Comparison of ENCODE assay signal across 15 cellular contexts in the genomic region with DNA sequence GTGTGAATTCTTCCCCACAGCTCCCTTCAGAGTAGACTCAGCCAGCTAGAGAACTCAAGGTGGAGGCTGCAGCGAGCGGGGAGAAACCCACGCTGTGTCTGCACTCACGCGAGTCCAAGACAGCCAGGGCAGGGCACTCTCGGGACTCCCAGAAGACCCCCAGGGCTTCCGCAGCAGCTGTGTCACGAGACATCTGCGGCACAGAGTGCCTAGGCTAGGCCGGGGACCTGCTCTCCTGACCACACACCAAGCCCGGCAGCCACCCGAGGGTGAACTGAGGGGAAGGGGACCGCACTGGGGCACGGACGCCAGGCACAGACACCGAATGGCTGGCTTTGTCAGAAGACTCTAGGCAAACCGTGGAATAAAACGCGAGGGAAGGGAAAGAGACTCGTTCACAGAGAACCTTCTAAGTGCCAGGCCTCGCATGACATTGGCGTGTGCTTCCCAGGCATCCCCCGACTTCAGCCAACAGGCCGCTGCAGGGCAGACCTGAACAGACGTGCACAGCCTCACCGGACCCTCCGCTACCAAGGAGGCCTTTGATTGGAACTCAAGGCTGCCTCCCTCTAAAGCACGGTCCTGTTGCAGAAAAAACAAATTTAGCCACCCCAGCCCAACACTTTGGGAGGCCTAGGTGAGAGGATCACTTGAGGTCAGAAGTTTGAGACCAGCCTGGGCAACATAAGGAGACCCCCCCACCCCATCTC.
"Had no signal": no experiment of that assay in that cellular context is flagged by ENCODE, and none has a peak within 500 bp of the region (broad histone marks: within the 10 kb centered on the region; RNA-seq: fewer than 3 reads in every experiment).

No MANE protein-coding gene starts in this region.

- H3K4me1 ChIP-seq: foreskin keratinocyte had no signal

- DNase-seq: activated CD4-positive, alpha-beta T cell treated with anti-CD3 and anti-CD28 coated beads, Interleukin-2, amount 50 U/mL, for 4 hours; activated effector memory CD4-positive, alpha-beta T cell treated with anti-CD3 and anti-CD28 coated beads, Interleukin-2, amount 50 U/mL, for 16 hours; activated T-cell treated with anti-CD3 and anti-CD28 coated beads, Interleukin-2, amount 50 U/mL, for 72 hours; foreskin keratinocyte; islet precursor cell; naive thymus-derived CD4-positive, alpha-beta T cell; spleen; stimulated activated CD4-positive, alpha-beta T cell treated with anti-CD3 and anti-CD28 coated beads, Interleukin-4, amount 100 ng/mL, for 4 hours; stimulated activated naive CD4-positive, alpha-beta T cell; SW 1271; T-helper 2 cell had no signal

- H3K36me3 Mint-ChIP-seq: activated naive CD4-positive, alpha-beta T cell treated with anti-CD3 and anti-CD28 coated beads, Interleukin-2, amount 50 U/mL, for 24 hours; neural progenitor cell had no signal

- H3K36me3 ChIP-seq: neural progenitor cell, ovary had no signal

- ATAC-seq: activated T-cell treated with anti-CD3 and anti-CD28 coated beads, Interleukin-2, amount 50 U/mL, for 72 hours; foreskin keratinocyte; naive thymus-derived CD4-positive, alpha-beta T cell had no signal

- H3K4me3 ChIP-seq: neural progenitor cell, ovary, spleen had no signal

- H3K27me3 Mint-ChIP-seq: activated naive CD4-positive, alpha-beta T cell treated with anti-CD3 and anti-CD28 coated beads, Interleukin-2, amount 50 U/mL, for 24 hours; memory B cell; naive thymus-derived CD4-positive, alpha-beta T cell had no signal

- H3K4me3 Mint-ChIP-seq: activated naive CD4-positive, alpha-beta T cell treated with anti-CD3 and anti-CD28 coated beads, Interleukin-2, amount 50 U/mL, for 24 hours; activated T-cell treated with anti-CD3 and anti-CD28 coated beads, Interleukin-2, amount 50 U/mL, for 72 hours; memory B cell; neural progenitor cell had no signal

- H3K27ac Mint-ChIP-seq: activated naive CD4-positive, alpha-beta T cell treated with anti-CD3 and anti-CD28 coated beads, Interleukin-2, amount 50 U/mL, for 24 hours; activated T-cell treated with anti-CD3 and anti-CD28 coated beads, Interleukin-2, amount 50 U/mL, for 72 hours; memory B cell; neural progenitor cell had no signal

- H3K9me3 Mint-ChIP-seq: activated naive CD4-positive, alpha-beta T cell treated with anti-CD3 and anti-CD28 coated beads, Interleukin-2, amount 50 U/mL, for 24 hours; activated T-cell treated with anti-CD3 and anti-CD28 coated beads, Interleukin-2, amount 50 U/mL, for 72 hours; memory B cell; naive thymus-derived CD4-positive, alpha-beta T cell; neural progenitor cell had no signal

- H3K27ac ChIP-seq: foreskin keratinocyte, neural progenitor cell, ovary had no signal

- H3K9me3 ChIP-seq: ovary, spleen had no signal

- H3K27me3 ChIP-seq: foreskin keratinocyte, neural progenitor cell, ovary, spleen had no signal
